8 cellular contexts compared by ENCODE assay signal in the genomic region with DNA sequence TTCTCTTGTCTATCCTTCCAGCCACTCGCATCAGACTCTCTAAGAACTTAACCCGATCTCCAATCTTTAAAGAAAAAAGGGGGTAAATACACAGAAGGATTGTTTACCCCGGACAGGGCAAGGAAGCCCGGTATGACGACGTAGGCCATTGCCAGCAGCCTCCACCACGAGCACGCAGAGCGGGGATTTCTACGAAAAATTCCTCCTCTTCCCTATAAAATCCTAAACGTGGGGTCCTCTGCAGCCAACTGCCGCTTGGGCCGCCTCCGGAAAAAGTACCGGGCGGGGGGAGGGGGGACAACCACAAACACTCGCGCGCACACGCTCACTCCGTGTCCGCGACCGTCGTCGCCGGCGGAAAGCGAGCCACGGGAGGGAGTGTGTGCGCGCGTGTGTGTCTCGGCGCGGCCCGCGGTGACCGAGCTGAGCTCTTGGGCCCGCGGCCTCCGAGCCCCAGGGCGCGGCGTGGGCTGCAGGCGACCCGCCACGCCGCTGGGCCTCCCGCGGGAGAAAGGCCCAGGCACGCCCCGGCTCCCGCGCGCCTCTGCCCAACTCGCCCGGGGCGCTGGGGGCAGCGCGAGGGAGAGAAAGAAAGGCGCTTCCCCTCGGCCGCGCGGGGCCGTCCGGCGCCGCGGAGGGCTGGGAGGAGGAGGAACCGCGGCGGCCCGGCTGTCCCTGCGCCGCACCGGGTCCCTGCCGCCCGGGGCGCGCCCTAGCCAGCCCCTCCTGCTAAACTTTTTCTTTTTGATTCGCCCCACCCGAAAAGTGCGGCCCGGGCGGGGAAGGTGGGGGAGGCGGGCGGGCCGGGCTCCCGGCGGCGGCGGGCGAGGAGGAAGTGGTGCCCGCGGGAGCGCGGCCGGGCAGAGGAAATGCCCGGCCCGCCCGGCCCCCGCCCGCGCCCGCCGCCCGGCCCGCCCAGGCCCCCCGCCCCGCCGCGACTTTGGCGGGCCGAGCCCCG. TPM values are rescaled to one million over a fixed set of nuclear protein-coding genes. Genes with fewer than 3 reads are reported as not detected.
DNase-seq lines count a peak whose midpoint lies in the region; ATAC-seq and TF ChIP-seq lines count a peak whose summit lies in the region.

No MANE protein-coding gene starts in this region.

- no peaks in the 10 kb centered on the region for H3K36me3 ChIP-seq in PC-3 (ENCODE audit: low read depth, low read length)

- POLR2A ChIA-PET in PC-3 (lab: Charles Lee; ENCODE audit: unreplicated experiment): no interaction called here

- H3K4me1 Mint-ChIP-seq in activated naive CD4-positive, alpha-beta T cell treated with anti-CD3 and anti-CD28 coated beads, Interleukin-2, amount 50 U/mL, for 24 hours: peaks cover 9% of the 10 kb centered on the region
- H3K4me1 Mint-ChIP-seq in stimulated activated naive B cell treated with anti-CD40 and anti-IgM and Interleukin-4, amounts not matched to agents 10 μg/mL and 1 μg/mL and 100 μg/mL, for 72 hours: peaks cover 8 to 30% of the 10 kb centered on the region in 2 donors

- H3K9ac ChIP-seq in PC-3 (ENCODE audit: low read length): peak overlapping the region; percentile 87

- H2AFZ ChIP-seq in PC-3 (ENCODE audit: low read length): no peak overlapping the region

- no peaks in the 10 kb centered on the region for H3K9me3 ChIP-seq in PC-3 (ENCODE audit: low read length)

- peak overlapping the region; percentile 99 for H3K4me2 ChIP-seq in PC-3 (ENCODE audit: low read length)

- ATAC-seq in PC-3 (0 out of 2 replicates have a peak, but pooled peaks have one; percentile 2), left colon (peak; percentile 39)
- ATAC-seq in stimulated activated naive B cell treated with anti-CD40 and anti-IgM and Interleukin-4, amounts not matched to agents 10 μg/mL and 1 μg/mL and 100 μg/mL, for 72 hours (replicated peaks): peak; percentile 31 to 45

- no peaks in the 10 kb centered on the region for H3K9me3 Mint-ChIP-seq in activated naive CD4-positive, alpha-beta T cell treated with anti-CD3 and anti-CD28 coated beads, Interleukin-2, amount 50 U/mL, for 24 hours
- no peaks in the 10 kb centered on the region for H3K9me3 Mint-ChIP-seq in stimulated activated naive B cell treated with anti-CD40 and anti-IgM and Interleukin-4, amounts not matched to agents 10 μg/mL and 1 μg/mL and 100 μg/mL, for 72 hours

- no peak for TF ChIP-seq CTCF in PC-3 (conservative IDR thresholded peaks at IDR 0.05; ENCODE audit: low read depth, low read length)

- H3K36me3 Mint-ChIP-seq in activated naive CD4-positive, alpha-beta T cell treated with anti-CD3 and anti-CD28 coated beads, Interleukin-2, amount 50 U/mL, for 24 hours: no peaks in the 10 kb centered on the region
- no peaks in the 10 kb centered on the region for H3K36me3 Mint-ChIP-seq in stimulated activated naive B cell treated with anti-CD40 and anti-IgM and Interleukin-4, amounts not matched to agents 10 μg/mL and 1 μg/mL and 100 μg/mL, for 72 hours

- no TSS peak for BruUV-seq in PC-3 (replicated peaks; lab: Mats Ljungman, UMichigan)

- CTCF ChIA-PET in PC-3 (lab: Charles Lee): no interaction called here

- intact Hi-C loops in PC-3 (cut with micrococcal nuclease) (loop anchor here (5.0 to 10.0 kb wide), 4 partner anchors 37 to 536 kb away; no protein-coding TSS in a partner anchor), left colon (cut with DNase I, micrococcal nuclease) (no loop called here)

- no peaks in the 10 kb centered on the region for H3K9me2 ChIP-seq in PC-3 (replicated peaks; ENCODE audit: low read length)

- peak overlapping the region; percentile 82 for H3K4me3 ChIP-seq in PC-3 (ENCODE audit: low read length)

- no peaks in the 10 kb centered on the region for H3K27me3 ChIP-seq in PC-3 (ENCODE audit: low read length)

- peak overlapping the region; percentile 68 for H3K27ac Mint-ChIP-seq in activated naive CD4-positive, alpha-beta T cell treated with anti-CD3 and anti-CD28 coated beads, Interleukin-2, amount 50 U/mL, for 24 hours
- peak overlapping the region; percentile 14 for H3K27ac Mint-ChIP-seq in stimulated activated naive B cell treated with anti-CD40 and anti-IgM and Interleukin-4, amounts not matched to agents 10 μg/mL and 1 μg/mL and 100 μg/mL, for 72 hours

- peaks cover 48% of the 10 kb centered on the region for H3K4me1 ChIP-seq in PC-3 (ENCODE audit: insufficient read depth, low read length)

- H3F3A ChIP-seq in PC-3 (ENCODE audit: low read length, unreplicated experiment): no peaks in the 10 kb centered on the region

- peaks cover 34% of the 10 kb centered on the region for H3K27me3 Mint-ChIP-seq in activated naive CD4-positive, alpha-beta T cell treated with anti-CD3 and anti-CD28 coated beads, Interleukin-2, amount 50 U/mL, for 24 hours
- peaks cover 39 to 65% of the 10 kb centered on the region in 2 donors for H3K27me3 Mint-ChIP-seq in stimulated activated naive B cell treated with anti-CD40 and anti-IgM and Interleukin-4, amounts not matched to agents 10 μg/mL and 1 μg/mL and 100 μg/mL, for 72 hours

- H3K79me2 ChIP-seq in PC-3 (ENCODE audit: low read length): peaks cover 59% of the 10 kb centered on the region

- peaks cover 10% of the 10 kb centered on the region for H4K20me1 ChIP-seq in PC-3 (ENCODE audit: low read length)

- H3K4me3 Mint-ChIP-seq in activated naive CD4-positive, alpha-beta T cell treated with anti-CD3 and anti-CD28 coated beads, Interleukin-2, amount 50 U/mL, for 24 hours: peak overlapping the region; percentile 87
- H3K4me3 Mint-ChIP-seq in stimulated activated naive B cell treated with anti-CD40 and anti-IgM and Interleukin-4, amounts not matched to agents 10 μg/mL and 1 μg/mL and 100 μg/mL, for 72 hours: peak overlapping the region; percentile 44 to 57

- no peak for DNase-seq in activated naive CD4-positive, alpha-beta T cell treated with anti-CD3 and anti-CD28 coated beads, Interleukin-2, amount 50 U/mL, for 16 hours
- DNase-seq in PC-3 (peak; percentile 44), left colon (peak in 1 of 2 donors; percentile 69), DMS153 treated with DMSO at 0.1 percent for 48 hours (lab: John Stamatoyannopoulos, UW; ENCODE audit: unreplicated experiment) (no peak), DMS79 (lab: John Stamatoyannopoulos, UW) (no peak)
- no peak for DNase-seq in stimulated activated naive B cell treated with anti-CD40 and anti-IgM and Interleukin-4, amounts not matched to agents 10 μg/mL and 1 μg/mL and 100 μg/mL, for 72 hours

- H3K27ac ChIP-seq in PC-3 (ENCODE audit: low read length): peak overlapping the region; percentile 60
- H3K27ac ChIP-seq in cingulate gyrus (ENCODE audit: low read depth, low read length): peak overlapping the region; percentile 77

RNA-seq across cellular contexts. Expression of a gene that starts 1.6 kb away (rescaled TPM):
- total RNA-seq in PC-3 (2014; rRNA removed) (78.9 and 97.2 TPM in 2 replicates), left colon (100 to 1,000 TPM; 107 to 142 TPM)
